ENCODE assay signal across 16 cellular contexts in genomic region chr11:12053606-12054361, GRCh38. TPM values are rescaled to one million over a fixed set of nuclear protein-coding genes. Genes with fewer than 3 reads are reported as not detected.
A peak's percentile ranks its signal among the peaks of the same experiment; 100 is the strongest.
DNase-seq lines count a peak whose midpoint lies in the region; ATAC-seq, FAIRE-seq and TF ChIP-seq lines count a peak whose summit lies in the region.
"Had no signal": no experiment of that assay in that cellular context is flagged by ENCODE, and none has a peak within 500 bp of the region (broad histone marks: within the 10 kb centered on the region; RNA-seq: fewer than 3 reads in every experiment).

No MANE protein-coding gene starts in this region.

- no peaks in the 10 kb centered on the region for H4K20me1 ChIP-seq in astrocyte (ENCODE audit: insufficient read depth, low read length)

- H3K27me3 Mint-ChIP-seq in astrocyte (ENCODE audit: low read depth, unreplicated experiment): no peaks in the 10 kb centered on the region
- H3K27me3 Mint-ChIP-seq: activated CD8-positive, alpha-beta T cell treated with anti-CD3 and anti-CD28 coated beads for 36 hours; CD8-positive, alpha-beta memory T cell; central memory CD8-positive, alpha-beta T cell; stimulated activated naive CD8-positive, alpha-beta T cell treated with anti-CD3 and anti-CD28 coated beads, Interleukin-15, Interleukin-2, amounts not matched to agents 100 ng/mL and 50 ng/mL, for 24 hours had no signal

- H3K27me3 ChIP-seq in astrocyte (ENCODE audit: insufficient read depth, low read length) (no peaks in the 10 kb centered on the region), gastrocnemius medialis (no peaks in the 10 kb centered on the region)
- H3K27me3 ChIP-seq: MG63, Peyer's patch had no signal

- TF ChIP-seq CTCF in GM13977 (IDR thresholded peaks at IDR 0.05; ENCODE audit: extremely low read depth, insufficient read depth, missing control alignments) (no peak), astrocyte (IDR thresholded peaks at IDR 0.05; ENCODE audit: insufficient read depth, low read depth, low read length) (no peak), gastrocnemius medialis (IDR thresholded peaks at IDR 0.05 in 4 of 5, conservative IDR thresholded peaks at IDR 0.05 in 1 of 5) (no peak)

- no peak overlapping the region for H3K27ac Mint-ChIP-seq in astrocyte (ENCODE audit: unreplicated experiment)
- H3K27ac Mint-ChIP-seq: activated CD8-positive, alpha-beta T cell treated with anti-CD3 and anti-CD28 coated beads for 36 hours; stimulated activated naive CD8-positive, alpha-beta T cell treated with anti-CD3 and anti-CD28 coated beads, Interleukin-15, Interleukin-2, amounts not matched to agents 100 ng/mL and 50 ng/mL, for 24 hours had no signal

- H3K4me1 Mint-ChIP-seq in astrocyte (ENCODE audit: low read depth, unreplicated experiment): peaks cover 12% of the 10 kb centered on the region

- peaks cover 3% of the 10 kb centered on the region for H3K4me1 ChIP-seq in astrocyte (ENCODE audit: insufficient read depth, low read length)
- peaks cover 4 to 11% of the 10 kb centered on the region in 2 donors for H3K4me1 ChIP-seq in gastrocnemius medialis

- ATAC-seq in left cardiac atrium (peak; percentile 51 to 88), gastrocnemius medialis (peak; percentile 25 to 39)

- FAIRE-seq in astrocyte (lab: Jason Lieb, UNC): peak; percentile 13

- TF ChIP-seq POLR2A in gastrocnemius medialis (IDR thresholded peaks at IDR 0.05): no peak

- H3K4me3 ChIP-seq in astrocyte (ENCODE audit: insufficient read depth, low read depth, low read length): no peak overlapping the region
- H3K4me3 ChIP-seq in gastrocnemius medialis: no peak overlapping the region
- H3K4me3 ChIP-seq: MG63, Peyer's patch had no signal

- intact Hi-C loops in left cardiac atrium (cut with DNase I) (no loop called here), gastrocnemius medialis (cut with DNase I; ENCODE audit: low total_unique reads) (no loop called here)

- H3K27ac ChIP-seq in astrocyte (ENCODE audit: low read depth, low read length) (no peak overlapping the region), gastrocnemius medialis (peak overlapping the region in 2 of 4 donors; percentile 35 to 48)

- H3K9me3 ChIP-seq in astrocyte (ENCODE audit: insufficient read depth, low read depth, low read length) (no peaks in the 10 kb centered on the region), gastrocnemius medialis (no peaks in the 10 kb centered on the region)
- H3K9me3 ChIP-seq: MG63, Peyer's patch had no signal

- no peak overlapping the region for H3K9ac ChIP-seq in astrocyte (ENCODE audit: low read length)

- in situ Hi-C loops in GM13977 (cut with MboI; ENCODE audit: low pct_unique_long_range_greater_than_20kb, low sequenced_read_pairs, unreplicated experiment) (loop anchor here (10.0 kb wide), 1 partner anchor 211 kb away; no protein-coding TSS in a partner anchor), gastrocnemius medialis (cut with MboI; ENCODE audit: low sequenced_read_pairs in 4 of 4) (loop anchor here in 1 of 4 donors (25.0 kb wide), 1 partner anchor 634 kb away; no protein-coding TSS in a partner anchor)

- no peaks in the 10 kb centered on the region for H3K36me3 ChIP-seq in astrocyte (ENCODE audit: insufficient read depth, low read length)
- no peaks in the 10 kb centered on the region for H3K36me3 ChIP-seq in gastrocnemius medialis
- H3K36me3 ChIP-seq: MG63, Peyer's patch had no signal

- H2AFZ ChIP-seq in astrocyte (ENCODE audit: low read depth, low read length): peak overlapping the region; percentile 54

- H3K4me3 Mint-ChIP-seq in astrocyte (ENCODE audit: unreplicated experiment): no peak overlapping the region
- H3K4me3 Mint-ChIP-seq: activated CD8-positive, alpha-beta T cell treated with anti-CD3 and anti-CD28 coated beads for 36 hours; CD8-positive, alpha-beta memory T cell; central memory CD8-positive, alpha-beta T cell; stimulated activated naive CD8-positive, alpha-beta T cell treated with anti-CD3 and anti-CD28 coated beads, Interleukin-15, Interleukin-2, amounts not matched to agents 100 ng/mL and 50 ng/mL, for 24 hours had no signal

- H3K9me3 Mint-ChIP-seq in astrocyte (ENCODE audit: unreplicated experiment): peaks cover 1% of the 10 kb centered on the region
- H3K9me3 Mint-ChIP-seq: central memory CD8-positive, alpha-beta T cell had no signal

- H3K79me2 ChIP-seq in astrocyte (ENCODE audit: insufficient read depth, low read length): no peaks in the 10 kb centered on the region

- H3K4me2 ChIP-seq in astrocyte (ENCODE audit: low read length): no peak overlapping the region

- DNase-seq in GM13977 (ENCODE audit: low spot score): peak; percentile 1
- no peak for DNase-seq in astrocyte (ENCODE audit: low read depth)
- DNase-seq in left cardiac atrium: no peak
- peak in 1 of 2 donors; percentile 8 for DNase-seq in gastrocnemius medialis
- DNase-seq in NCI-H345 (lab: John Stamatoyannopoulos, UW): no peak
- no peak for DNase-seq in NCI-H1105 treated with DMSO at 0.1 percent for 48 hours (lab: John Stamatoyannopoulos, UW)
- no peak for DNase-seq in NCI-H446 treated with DMSO at 0.1 percent for 48 hours (lab: John Stamatoyannopoulos, UW)
- DNase-seq in dedifferentiated amniotic fluid mesenchymal stem cell (ENCODE audit: extremely low spot score): no peak
- DNase-seq: CD8-positive, alpha-beta memory T cell; MG63; NCI-H446 had no signal

- H3K36me3 Mint-ChIP-seq in astrocyte (ENCODE audit: low read depth, unreplicated experiment): peaks cover 3% of the 10 kb centered on the region

RNA-seq across cellular contexts. Expression of gene DKK3, which starts 45.4 kb away (rescaled TPM):
- 307 and 328 TPM in 2 replicates for total RNA-seq in astrocyte
- 1,000 to 10,000 TPM; 1,563 to 1,610 TPM for total RNA-seq in left cardiac atrium
- 10 to 100 TPM in 1 of 4 donors, 1 to 10 TPM in 3; 4.1 to 31.7 (median 7.2) TPM for total RNA-seq in gastrocnemius medialis
- total RNA-seq: activated CD8-positive, alpha-beta T cell treated with anti-CD3 and anti-CD28 coated beads for 36 hours; T-helper 2 cell treated with Interferon-gamma antibody and Interleukin-4, amounts not matched to agents 100 ng/mL and 5 ng/mL, for 36 hours had no signal

RNA-seq across cellular contexts. Expression of gene MICAL2, which starts 56.6 kb away (rescaled TPM):
- 357 and 471 TPM in 2 replicates for total RNA-seq in astrocyte
- 100 to 1,000 TPM in 1 of 2 donors, 10 to 100 TPM in 1; 74.5 to 128 TPM for total RNA-seq in left cardiac atrium
- total RNA-seq in gastrocnemius medialis: 10 to 100 TPM; 24.7 to 53.7 (median 37.0) TPM
